8 cellular contexts compared by ENCODE assay signal in the genomic region with DNA sequence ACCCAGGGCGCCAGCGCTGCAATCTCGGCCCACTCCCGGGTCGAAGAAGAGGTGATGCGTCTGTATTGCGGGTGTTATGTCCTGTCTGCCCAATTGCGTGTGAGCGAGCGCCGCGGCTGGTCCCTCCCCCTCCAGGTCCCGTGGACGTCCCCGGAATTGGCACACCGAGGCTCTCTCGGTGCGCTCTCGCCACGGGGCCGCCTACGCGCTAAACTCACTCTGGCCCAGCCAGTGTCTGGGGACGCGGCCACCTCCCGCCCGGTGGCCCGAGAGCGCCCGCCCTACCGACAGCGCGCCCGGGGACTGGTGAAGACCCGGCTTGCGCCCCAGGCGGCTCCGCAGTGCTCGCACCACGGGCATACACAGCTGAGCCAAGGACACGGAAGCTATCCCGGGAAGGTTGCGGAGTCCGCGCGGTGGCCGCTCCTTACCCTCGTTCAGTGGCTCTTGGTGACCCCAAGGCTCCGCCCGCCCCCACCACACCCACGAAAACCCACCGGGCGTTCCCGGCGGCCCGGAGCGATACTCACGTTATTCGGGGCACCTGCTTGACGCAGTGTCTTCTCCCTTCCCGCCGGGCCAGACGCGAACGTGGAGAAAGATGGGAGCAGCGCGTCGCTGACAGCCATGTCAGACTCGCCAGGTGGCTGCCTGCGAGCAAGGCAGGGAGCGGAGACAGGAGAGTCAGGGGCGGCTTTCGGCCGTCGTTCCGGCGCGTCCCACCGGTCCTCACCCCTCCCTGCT. TPM values are rescaled to one million over a fixed set of nuclear protein-coding genes. Genes with fewer than 3 reads are reported as not detected.
DNase-seq lines count a peak whose midpoint lies in the region; ATAC-seq and TF ChIP-seq lines count a peak whose summit lies in the region.

No MANE protein-coding gene starts in this region.

- no peaks in the 10 kb centered on the region for H3K9me3 ChIP-seq in HUES64 (ENCODE audit: insufficient read depth, low read depth, low read length)

- intact Hi-C loops in cardiac septum (cut with DNase I): loop anchor here (1.0 to 10.0 kb wide), 5 partner anchors 99 to 946 kb away; no protein-coding TSS in a partner anchor

- peaks cover 67% of the 10 kb centered on the region for H3K27me3 ChIP-seq in HUES64 (ENCODE audit: insufficient read depth, low read length)

- TF ChIP-seq CTCF in omental fat pad (IDR thresholded peaks at IDR 0.05): no peak

- peaks cover 7% of the 10 kb centered on the region; the same call in 1 of the 2 replicates for H3K36me3 ChIP-seq in HUES64 (ENCODE audit: insufficient read depth, low read length)

- WGBS in HUES64: under 1% methylated on average over 79 of the region's 79 CpGs

- H3K9me3 Mint-ChIP-seq in activated naive CD4-positive, alpha-beta T cell treated with anti-CD3 and anti-CD28 coated beads, Interleukin-2, amount 50 U/mL, for 24 hours: no peaks in the 10 kb centered on the region

- peaks cover 11% of the 10 kb centered on the region for H3K4me1 ChIP-seq in HUES64 (ENCODE audit: insufficient read depth, low read length)

- no peak overlapping the region for H3K27ac ChIP-seq in HUES64 (ENCODE audit: low read depth, low read length)

- ATAC-seq in omental fat pad (ENCODE audit: low FRiP score): peak; percentile 5
- ATAC-seq in HG02852 (IDR thresholded peaks at IDR 0.05; ENCODE audit: unreplicated experiment): no peak
- no peak for ATAC-seq in HG03571 (IDR thresholded peaks at IDR 0.05; ENCODE audit: unreplicated experiment)
- no peak for ATAC-seq in HG03097 (IDR thresholded peaks at IDR 0.05; ENCODE audit: low FRiP score, unreplicated experiment)

- no peaks in the 10 kb centered on the region for H3K36me3 Mint-ChIP-seq in activated naive CD4-positive, alpha-beta T cell treated with anti-CD3 and anti-CD28 coated beads, Interleukin-2, amount 50 U/mL, for 24 hours

- DNase-seq in CD1c-positive myeloid dendritic cell (ENCODE audit: extremely low spot score) (peak; percentile 91), cardiac septum (ENCODE audit: low spot score) (peak; percentile 82), omental fat pad (ENCODE audit: low spot score) (peak; percentile 51)

- peaks cover 14% of the 10 kb centered on the region for H3K4me1 Mint-ChIP-seq in activated naive CD4-positive, alpha-beta T cell treated with anti-CD3 and anti-CD28 coated beads, Interleukin-2, amount 50 U/mL, for 24 hours

- H3K27me3 Mint-ChIP-seq in activated naive CD4-positive, alpha-beta T cell treated with anti-CD3 and anti-CD28 coated beads, Interleukin-2, amount 50 U/mL, for 24 hours: peaks cover 33% of the 10 kb centered on the region

- peak overlapping the region; percentile 57 for H3K4me3 ChIP-seq in HUES64 (ENCODE audit: low read length)

- peak overlapping the region; percentile 74 for H3K4me3 Mint-ChIP-seq in activated naive CD4-positive, alpha-beta T cell treated with anti-CD3 and anti-CD28 coated beads, Interleukin-2, amount 50 U/mL, for 24 hours

- H3K27ac Mint-ChIP-seq in activated naive CD4-positive, alpha-beta T cell treated with anti-CD3 and anti-CD28 coated beads, Interleukin-2, amount 50 U/mL, for 24 hours: no peak overlapping the region

- H3K9ac ChIP-seq in HUES64 (ENCODE audit: low read depth, low read length): peak overlapping the region; percentile 34

RNA-seq across cellular contexts. Expression of gene KLF4, which starts 1.0 kb away (rescaled TPM):
- 1.5 TPM for polyA plus RNA-seq in HUES64 (2013, experiment 1 of 2)
- 1.7 TPM for polyA plus RNA-seq in HUES64 (2013, experiment 2 of 2)
- 19.8 TPM for total RNA-seq in cardiac septum
- total RNA-seq in omental fat pad: 100 to 1,000 TPM; 175 to 352 (median 244) TPM
